1 cellular context compared by ENCODE assay signal in the genomic region with DNA sequence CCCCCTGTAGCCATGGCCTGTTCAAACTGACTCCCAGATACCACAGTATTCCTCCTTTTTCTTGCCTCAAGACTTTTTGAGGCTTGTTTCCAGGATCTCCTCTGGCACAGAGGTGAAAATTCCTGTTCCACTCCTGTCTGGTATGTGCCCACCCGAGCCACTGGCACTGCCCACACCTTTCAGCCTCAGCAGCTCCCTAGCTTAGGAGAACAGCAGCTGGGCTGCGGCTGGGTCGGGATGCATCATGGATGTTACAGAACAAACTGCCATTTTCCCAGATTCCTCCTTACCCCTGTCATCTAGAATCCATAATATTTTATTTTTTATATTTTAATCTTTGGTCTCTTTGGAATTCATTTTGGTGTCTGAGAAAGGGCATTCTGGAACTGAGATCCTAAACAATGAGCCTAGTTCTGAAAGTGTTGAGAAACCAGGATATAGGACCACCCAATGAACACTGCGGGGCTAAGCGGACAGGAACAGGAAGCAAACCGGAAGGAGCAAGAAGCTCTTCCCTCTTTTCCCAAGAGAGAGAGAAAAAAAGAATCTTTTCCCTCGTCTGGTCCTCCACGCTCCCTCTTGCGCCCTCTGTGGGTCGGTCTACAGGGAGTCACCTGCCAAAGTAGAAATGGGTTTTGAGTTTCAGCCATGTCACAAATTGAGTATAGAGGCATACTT.
A peak's percentile ranks its signal among the peaks of the same experiment; 100 is the strongest.
TF ChIP-seq lines count a peak whose summit lies in the region.

No MANE protein-coding gene starts in this region.

TF ChIP-seq in HepG2, 621 proteins besides CTCF, POLR2A, EP300 and RAD21 (continued from another document and continues in another):
- TF ChIP-seq, protein P1, sequence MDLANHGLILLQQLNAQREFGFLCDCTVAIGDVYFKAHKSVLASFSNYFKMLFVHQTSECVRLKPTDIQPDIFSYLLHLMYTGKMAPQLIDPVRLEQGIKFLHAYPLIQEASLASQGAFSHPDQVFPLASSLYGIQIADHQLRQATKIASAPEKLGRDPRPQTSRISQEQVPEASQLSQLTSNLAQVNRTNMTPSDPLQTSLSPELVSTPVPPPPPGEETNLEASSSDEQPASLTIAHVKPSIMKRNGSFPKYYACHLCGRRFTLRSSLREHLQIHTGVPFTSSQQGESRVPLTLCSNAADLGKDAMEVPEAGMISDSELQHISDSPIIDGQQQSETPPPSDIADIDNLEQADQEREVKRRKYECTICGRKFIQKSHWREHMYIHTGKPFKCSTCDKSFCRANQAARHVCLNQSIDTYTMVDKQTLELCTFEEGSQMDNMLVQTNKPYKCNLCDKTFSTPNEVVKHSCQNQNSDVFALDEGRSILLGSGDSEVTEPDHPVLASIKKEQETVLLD (CRISPR knock-in tag; IDR thresholded peaks at IDR 0.05; ENCODE audit: low read depth), result no peak
- no peak for TF ChIP-seq ATAD3A (CRISPR knock-in tag; IDR thresholded peaks at IDR 0.05)
- TF ChIP-seq ELF1 (CRISPR knock-in tag; IDR thresholded peaks at IDR 0.05), result peak; percentile 89
- TF ChIP-seq, protein P2, sequence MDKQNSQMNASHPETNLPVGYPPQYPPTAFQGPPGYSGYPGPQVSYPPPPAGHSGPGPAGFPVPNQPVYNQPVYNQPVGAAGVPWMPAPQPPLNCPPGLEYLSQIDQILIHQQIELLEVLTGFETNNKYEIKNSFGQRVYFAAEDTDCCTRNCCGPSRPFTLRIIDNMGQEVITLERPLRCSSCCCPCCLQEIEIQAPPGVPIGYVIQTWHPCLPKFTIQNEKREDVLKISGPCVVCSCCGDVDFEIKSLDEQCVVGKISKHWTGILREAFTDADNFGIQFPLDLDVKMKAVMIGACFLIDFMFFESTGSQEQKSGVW (CRISPR knock-in tag; IDR thresholded peaks at IDR 0.05; ENCODE audit: borderline replicate concordance), result no peak
- TF ChIP-seq ZNF850 (CRISPR knock-in tag; conservative IDR thresholded peaks at IDR 0.05), result no peak
- TF ChIP-seq U2AF2 (IDR thresholded peaks at IDR 0.05; ENCODE audit: low read depth, low read length), result no peak
- TF ChIP-seq ZBTB42 (CRISPR knock-in tag; IDR thresholded peaks at IDR 0.05), result no peak
- TF ChIP-seq, protein P3, sequence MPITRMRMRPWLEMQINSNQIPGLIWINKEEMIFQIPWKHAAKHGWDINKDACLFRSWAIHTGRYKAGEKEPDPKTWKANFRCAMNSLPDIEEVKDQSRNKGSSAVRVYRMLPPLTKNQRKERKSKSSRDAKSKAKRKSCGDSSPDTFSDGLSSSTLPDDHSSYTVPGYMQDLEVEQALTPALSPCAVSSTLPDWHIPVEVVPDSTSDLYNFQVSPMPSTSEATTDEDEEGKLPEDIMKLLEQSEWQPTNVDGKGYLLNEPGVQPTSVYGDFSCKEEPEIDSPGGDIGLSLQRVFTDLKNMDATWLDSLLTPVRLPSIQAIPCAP (CRISPR knock-in tag; IDR thresholded peaks at IDR 0.05; ENCODE audit: low read depth), result no peak
- TF ChIP-seq SOX5 (CRISPR knock-in tag; IDR thresholded peaks at IDR 0.05; ENCODE audit: borderline replicate concordance), result no peak
- no peak for TF ChIP-seq ARNT2 (CRISPR knock-in tag; IDR thresholded peaks at IDR 0.05; ENCODE audit: low read depth)
- TF ChIP-seq, protein P4, sequence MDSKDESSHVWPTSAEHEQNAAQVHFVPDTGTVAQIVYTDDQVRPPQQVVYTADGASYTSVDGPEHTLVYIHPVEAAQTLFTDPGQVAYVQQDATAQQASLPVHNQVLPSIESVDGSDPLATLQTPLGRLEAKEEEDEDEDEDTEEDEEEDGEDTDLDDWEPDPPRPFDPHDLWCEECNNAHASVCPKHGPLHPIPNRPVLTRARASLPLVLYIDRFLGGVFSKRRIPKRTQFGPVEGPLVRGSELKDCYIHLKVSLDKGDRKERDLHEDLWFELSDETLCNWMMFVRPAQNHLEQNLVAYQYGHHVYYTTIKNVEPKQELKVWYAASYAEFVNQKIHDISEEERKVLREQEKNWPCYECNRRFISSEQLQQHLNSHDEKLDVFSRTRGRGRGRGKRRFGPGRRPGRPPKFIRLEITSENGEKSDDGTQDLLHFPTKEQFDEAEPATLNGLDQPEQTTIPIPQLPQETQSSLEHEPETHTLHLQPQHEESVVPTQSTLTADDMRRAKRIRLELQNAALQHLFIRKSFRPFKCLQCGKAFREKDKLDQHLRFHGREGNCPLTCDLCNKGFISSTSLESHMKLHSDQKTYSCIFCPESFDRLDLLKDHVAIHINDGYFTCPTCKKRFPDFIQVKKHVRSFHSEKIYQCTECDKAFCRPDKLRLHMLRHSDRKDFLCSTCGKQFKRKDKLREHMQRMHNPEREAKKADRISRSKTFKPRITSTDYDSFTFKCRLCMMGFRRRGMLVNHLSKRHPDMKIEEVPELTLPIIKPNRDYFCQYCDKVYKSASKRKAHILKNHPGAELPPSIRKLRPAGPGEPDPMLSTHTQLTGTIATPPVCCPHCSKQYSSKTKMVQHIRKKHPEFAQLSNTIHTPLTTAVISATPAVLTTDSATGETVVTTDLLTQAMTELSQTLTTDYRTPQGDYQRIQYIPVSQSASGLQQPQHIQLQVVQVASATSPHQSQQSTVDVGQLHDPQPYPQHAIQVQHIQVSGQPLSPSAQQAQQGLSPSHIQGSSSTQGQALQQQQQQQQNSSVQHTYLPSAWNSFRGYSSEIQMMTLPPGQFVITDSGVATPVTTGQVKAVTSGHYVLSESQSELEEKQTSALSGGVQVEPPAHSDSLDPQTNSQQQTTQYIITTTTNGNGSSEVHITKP (CRISPR knock-in tag; IDR thresholded peaks at IDR 0.05; ENCODE audit: low read depth), result no peak
- TF ChIP-seq JUND (CRISPR knock-in tag; IDR thresholded peaks at IDR 0.05), result no peak
- TF ChIP-seq ZNF350 (CRISPR knock-in tag; IDR thresholded peaks at IDR 0.05; ENCODE audit: borderline replicate concordance, low read depth), result no peak
- no peak for TF ChIP-seq KLF11 (CRISPR knock-in tag; IDR thresholded peaks at IDR 0.05)
- TF ChIP-seq, protein P5, sequence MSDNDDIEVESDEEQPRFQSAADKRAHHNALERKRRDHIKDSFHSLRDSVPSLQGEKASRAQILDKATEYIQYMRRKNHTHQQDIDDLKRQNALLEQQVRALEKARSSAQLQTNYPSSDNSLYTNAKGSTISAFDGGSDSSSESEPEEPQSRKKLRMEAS (IDR thresholded peaks at IDR 0.05), result 0 out of 2 replicates have a peak, but pooled peaks have one; percentile 29
- no peak for TF ChIP-seq ZNF713 (CRISPR knock-in tag; IDR thresholded peaks at IDR 0.05)
- no peak for TF ChIP-seq ZBTB38 (CRISPR knock-in tag; IDR thresholded peaks at IDR 0.05)
- TF ChIP-seq, protein P6, sequence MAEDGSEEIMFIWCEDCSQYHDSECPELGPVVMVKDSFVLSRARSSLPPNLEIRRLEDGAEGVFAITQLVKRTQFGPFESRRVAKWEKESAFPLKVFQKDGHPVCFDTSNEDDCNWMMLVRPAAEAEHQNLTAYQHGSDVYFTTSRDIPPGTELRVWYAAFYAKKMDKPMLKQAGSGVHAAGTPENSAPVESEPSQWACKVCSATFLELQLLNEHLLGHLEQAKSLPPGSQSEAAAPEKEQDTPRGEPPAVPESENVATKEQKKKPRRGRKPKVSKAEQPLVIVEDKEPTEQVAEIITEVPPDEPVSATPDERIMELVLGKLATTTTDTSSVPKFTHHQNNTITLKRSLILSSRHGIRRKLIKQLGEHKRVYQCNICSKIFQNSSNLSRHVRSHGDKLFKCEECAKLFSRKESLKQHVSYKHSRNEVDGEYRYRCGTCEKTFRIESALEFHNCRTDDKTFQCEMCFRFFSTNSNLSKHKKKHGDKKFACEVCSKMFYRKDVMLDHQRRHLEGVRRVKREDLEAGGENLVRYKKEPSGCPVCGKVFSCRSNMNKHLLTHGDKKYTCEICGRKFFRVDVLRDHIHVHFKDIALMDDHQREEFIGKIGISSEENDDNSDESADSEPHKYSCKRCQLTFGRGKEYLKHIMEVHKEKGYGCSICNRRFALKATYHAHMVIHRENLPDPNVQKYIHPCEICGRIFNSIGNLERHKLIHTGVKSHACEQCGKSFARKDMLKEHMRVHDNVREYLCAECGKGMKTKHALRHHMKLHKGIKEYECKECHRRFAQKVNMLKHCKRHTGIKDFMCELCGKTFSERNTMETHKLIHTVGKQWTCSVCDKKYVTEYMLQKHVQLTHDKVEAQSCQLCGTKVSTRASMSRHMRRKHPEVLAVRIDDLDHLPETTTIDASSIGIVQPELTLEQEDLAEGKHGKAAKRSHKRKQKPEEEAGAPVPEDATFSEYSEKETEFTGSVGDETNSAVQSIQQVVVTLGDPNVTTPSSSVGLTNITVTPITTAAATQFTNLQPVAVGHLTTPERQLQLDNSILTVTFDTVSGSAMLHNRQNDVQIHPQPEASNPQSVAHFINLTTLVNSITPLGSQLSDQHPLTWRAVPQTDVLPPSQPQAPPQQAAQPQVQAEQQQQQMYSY (CRISPR knock-in tag; IDR thresholded peaks at IDR 0.05), result no peak
- TF ChIP-seq MIER2 (CRISPR knock-in tag; IDR thresholded peaks at IDR 0.05), result peak; percentile 75
- peak; percentile 51; the same call in 1 of the 2 replicates for TF ChIP-seq SMAD3 (CRISPR knock-in tag; IDR thresholded peaks at IDR 0.05)
- TF ChIP-seq ZNF207 (IDR thresholded peaks at IDR 0.05; ENCODE audit: borderline replicate concordance), result no peak
- peak; percentile 81 for TF ChIP-seq SMC3 (IDR thresholded peaks at IDR 0.05; ENCODE audit: low read length)
- no peak for TF ChIP-seq SPEN (CRISPR knock-in tag; IDR thresholded peaks at IDR 0.05; ENCODE audit: low read depth)
- TF ChIP-seq MBNL3 (CRISPR knock-in tag; conservative IDR thresholded peaks at IDR 0.05), result no peak
- no peak for TF ChIP-seq ZFP62 (CRISPR knock-in tag; IDR thresholded peaks at IDR 0.05)
- no peak for TF ChIP-seq MTA1 (CRISPR knock-in tag; IDR thresholded peaks at IDR 0.05; ENCODE audit: borderline replicate concordance)
- TF ChIP-seq, protein P7, sequence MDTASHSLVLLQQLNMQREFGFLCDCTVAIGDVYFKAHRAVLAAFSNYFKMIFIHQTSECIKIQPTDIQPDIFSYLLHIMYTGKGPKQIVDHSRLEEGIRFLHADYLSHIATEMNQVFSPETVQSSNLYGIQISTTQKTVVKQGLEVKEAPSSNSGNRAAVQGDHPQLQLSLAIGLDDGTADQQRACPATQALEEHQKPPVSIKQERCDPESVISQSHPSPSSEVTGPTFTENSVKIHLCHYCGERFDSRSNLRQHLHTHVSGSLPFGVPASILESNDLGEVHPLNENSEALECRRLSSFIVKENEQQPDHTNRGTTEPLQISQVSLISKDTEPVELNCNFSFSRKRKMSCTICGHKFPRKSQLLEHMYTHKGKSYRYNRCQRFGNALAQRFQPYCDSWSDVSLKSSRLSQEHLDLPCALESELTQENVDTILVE (CRISPR knock-in tag; IDR thresholded peaks at IDR 0.05), result no peak
- no peak for TF ChIP-seq HMGA1 (CRISPR knock-in tag; conservative IDR thresholded peaks at IDR 0.05)
- 0 out of 2 replicates have a peak, but pooled peaks have one; percentile 10 for TF ChIP-seq FOSL2 (CRISPR knock-in tag; IDR thresholded peaks at IDR 0.05)
- TF ChIP-seq CBX1 (IDR thresholded peaks at IDR 0.05; ENCODE audit: low read depth), result peak; percentile 24
- no peak for TF ChIP-seq FOXK2 (IDR thresholded peaks at IDR 0.05)
- TF ChIP-seq KMT2B (CRISPR knock-in tag; IDR thresholded peaks at IDR 0.05), result 0 out of 2 replicates have a peak, but pooled peaks have one; percentile 35
- no peak for TF ChIP-seq ZNF17 (CRISPR knock-in tag; IDR thresholded peaks at IDR 0.05)
- TF ChIP-seq, protein P8, sequence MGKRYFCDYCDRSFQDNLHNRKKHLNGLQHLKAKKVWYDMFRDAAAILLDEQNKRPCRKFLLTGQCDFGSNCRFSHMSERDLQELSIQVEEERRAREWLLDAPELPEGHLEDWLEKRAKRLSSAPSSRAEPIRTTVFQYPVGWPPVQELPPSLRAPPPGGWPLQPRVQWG (CRISPR knock-in tag; IDR thresholded peaks at IDR 0.05; ENCODE audit: borderline replicate concordance, low read depth), result no peak
- TF ChIP-seq, protein P9, sequence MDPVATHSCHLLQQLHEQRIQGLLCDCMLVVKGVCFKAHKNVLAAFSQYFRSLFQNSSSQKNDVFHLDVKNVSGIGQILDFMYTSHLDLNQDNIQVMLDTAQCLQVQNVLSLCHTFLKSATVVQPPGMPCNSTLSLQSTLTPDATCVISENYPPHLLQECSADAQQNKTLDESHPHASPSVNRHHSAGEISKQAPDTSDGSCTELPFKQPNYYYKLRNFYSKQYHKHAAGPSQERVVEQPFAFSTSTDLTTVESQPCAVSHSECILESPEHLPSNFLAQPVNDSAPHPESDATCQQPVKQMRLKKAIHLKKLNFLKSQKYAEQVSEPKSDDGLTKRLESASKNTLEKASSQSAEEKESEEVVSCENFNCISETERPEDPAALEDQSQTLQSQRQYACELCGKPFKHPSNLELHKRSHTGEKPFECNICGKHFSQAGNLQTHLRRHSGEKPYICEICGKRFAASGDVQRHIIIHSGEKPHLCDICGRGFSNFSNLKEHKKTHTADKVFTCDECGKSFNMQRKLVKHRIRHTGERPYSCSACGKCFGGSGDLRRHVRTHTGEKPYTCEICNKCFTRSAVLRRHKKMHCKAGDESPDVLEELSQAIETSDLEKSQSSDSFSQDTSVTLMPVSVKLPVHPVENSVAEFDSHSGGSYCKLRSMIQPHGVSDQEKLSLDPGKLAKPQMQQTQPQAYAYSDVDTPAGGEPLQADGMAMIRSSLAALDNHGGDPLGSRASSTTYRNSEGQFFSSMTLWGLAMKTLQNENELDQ (CRISPR knock-in tag; IDR thresholded peaks at IDR 0.05; ENCODE audit: borderline replicate concordance), result no peak
- TF ChIP-seq, protein P10, sequence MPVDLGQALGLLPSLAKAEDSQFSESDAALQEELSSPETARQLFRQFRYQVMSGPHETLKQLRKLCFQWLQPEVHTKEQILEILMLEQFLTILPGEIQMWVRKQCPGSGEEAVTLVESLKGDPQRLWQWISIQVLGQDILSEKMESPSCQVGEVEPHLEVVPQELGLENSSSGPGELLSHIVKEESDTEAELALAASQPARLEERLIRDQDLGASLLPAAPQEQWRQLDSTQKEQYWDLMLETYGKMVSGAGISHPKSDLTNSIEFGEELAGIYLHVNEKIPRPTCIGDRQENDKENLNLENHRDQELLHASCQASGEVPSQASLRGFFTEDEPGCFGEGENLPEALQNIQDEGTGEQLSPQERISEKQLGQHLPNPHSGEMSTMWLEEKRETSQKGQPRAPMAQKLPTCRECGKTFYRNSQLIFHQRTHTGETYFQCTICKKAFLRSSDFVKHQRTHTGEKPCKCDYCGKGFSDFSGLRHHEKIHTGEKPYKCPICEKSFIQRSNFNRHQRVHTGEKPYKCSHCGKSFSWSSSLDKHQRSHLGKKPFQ (CRISPR knock-in tag; IDR thresholded peaks at IDR 0.05; ENCODE audit: insufficient replicate concordance), result no peak
- TF ChIP-seq, protein P11, sequence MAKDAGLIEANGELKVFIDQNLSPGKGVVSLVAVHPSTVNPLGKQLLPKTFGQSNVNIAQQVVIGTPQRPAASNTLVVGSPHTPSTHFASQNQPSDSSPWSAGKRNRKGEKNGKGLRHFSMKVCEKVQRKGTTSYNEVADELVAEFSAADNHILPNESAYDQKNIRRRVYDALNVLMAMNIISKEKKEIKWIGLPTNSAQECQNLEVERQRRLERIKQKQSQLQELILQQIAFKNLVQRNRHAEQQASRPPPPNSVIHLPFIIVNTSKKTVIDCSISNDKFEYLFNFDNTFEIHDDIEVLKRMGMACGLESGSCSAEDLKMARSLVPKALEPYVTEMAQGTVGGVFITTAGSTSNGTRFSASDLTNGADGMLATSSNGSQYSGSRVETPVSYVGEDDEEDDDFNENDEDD (CRISPR knock-in tag; IDR thresholded peaks at IDR 0.05; ENCODE audit: borderline replicate concordance), result peak; percentile 43; the same call in 1 of the 2 replicates
- TF ChIP-seq, protein P12, sequence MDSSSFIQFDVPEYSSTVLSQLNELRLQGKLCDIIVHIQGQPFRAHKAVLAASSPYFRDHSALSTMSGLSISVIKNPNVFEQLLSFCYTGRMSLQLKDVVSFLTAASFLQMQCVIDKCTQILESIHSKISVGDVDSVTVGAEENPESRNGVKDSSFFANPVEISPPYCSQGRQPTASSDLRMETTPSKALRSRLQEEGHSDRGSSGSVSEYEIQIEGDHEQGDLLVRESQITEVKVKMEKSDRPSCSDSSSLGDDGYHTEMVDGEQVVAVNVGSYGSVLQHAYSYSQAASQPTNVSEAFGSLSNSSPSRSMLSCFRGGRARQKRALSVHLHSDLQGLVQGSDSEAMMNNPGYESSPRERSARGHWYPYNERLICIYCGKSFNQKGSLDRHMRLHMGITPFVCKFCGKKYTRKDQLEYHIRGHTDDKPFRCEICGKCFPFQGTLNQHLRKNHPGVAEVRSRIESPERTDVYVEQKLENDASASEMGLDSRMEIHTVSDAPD (CRISPR knock-in tag; IDR thresholded peaks at IDR 0.05), result no peak
- TF ChIP-seq ZMYM3 (CRISPR knock-in tag; IDR thresholded peaks at IDR 0.05), result no peak
